ENCODE assay signal across 1 cellular context in genomic region chr11:41175304-41175972, GRCh38.
TF ChIP-seq lines count a peak whose summit lies in the region.

No MANE protein-coding gene starts in this region.

TF ChIP-seq in neural cell, 6 proteins besides CTCF, POLR2A, EP300 and RAD21 (continued from another document):
- TF ChIP-seq REST (IDR thresholded peaks at IDR 0.05; ENCODE audit: borderline replicate concordance): no peak
- no peak for TF ChIP-seq SMC3 (conservative IDR thresholded peaks at IDR 0.05; ENCODE audit: poor library complexity)
